Comparison of ENCODE assay signal across 9 cellular contexts in genomic region chr15:57667171-57667924, GRCh38. TPM values are rescaled to one million over a fixed set of nuclear protein-coding genes. Genes with fewer than 3 reads are reported as not detected.
DNase-seq lines count a peak whose midpoint lies in the region; TF ChIP-seq lines count a peak whose summit lies in the region.
"Had no signal": no experiment of that assay in that cellular context is flagged by ENCODE, and none has a peak within 500 bp of the region (broad histone marks: within the 10 kb centered on the region; RNA-seq: fewer than 3 reads in every experiment).

No MANE protein-coding gene starts in this region.

- peaks cover 3% of the 10 kb centered on the region for H3K36me3 Mint-ChIP-seq in endothelial cell (ENCODE audit: low read depth, unreplicated experiment)

- H3K9me3 Mint-ChIP-seq in endothelial cell (ENCODE audit: unreplicated experiment), result no peaks in the 10 kb centered on the region
- H3K9me3 Mint-ChIP-seq: central memory CD8-positive, alpha-beta T cell had no signal

- H3K27me3 Mint-ChIP-seq in endothelial cell (ENCODE audit: unreplicated experiment), result no peaks in the 10 kb centered on the region

- intact Hi-C loops in lower leg skin (cut with DNase I; ENCODE audit: low total_unique reads), result no loop called here

- no peak overlapping the region for H3K27ac Mint-ChIP-seq in endothelial cell (ENCODE audit: unreplicated experiment)

- no peak for TF ChIP-seq CTCF in endothelial cell (IDR thresholded peaks at IDR 0.05; ENCODE audit: unreplicated experiment)
- TF ChIP-seq CTCF in lower leg skin (IDR thresholded peaks at IDR 0.05), result no peak

- WGBS in lower leg skin, 2 donors, result 31% methylated on average over 10 of the region's 10 CpGs

- no peak overlapping the region for H3K4me3 Mint-ChIP-seq in endothelial cell (ENCODE audit: unreplicated experiment)
- H3K4me3 Mint-ChIP-seq: central memory CD8-positive, alpha-beta T cell had no signal

- DNase-seq in Daoy (ENCODE audit: low read depth), result peak; percentile 61
- peak; percentile 56 for DNase-seq in OCI-M1 (lab: John Stamatoyannopoulos, UW)
- peak; percentile 49 for DNase-seq in fibroblast of the conjunctiva (ENCODE audit: low read depth)
- DNase-seq in pons (ENCODE audit: low spot score), result peak; percentile 79
- no peak for DNase-seq in erythroblast (lab: John Stamatoyannopoulos, UW)
- DNase-seq in HUDEP-2 (lab: John Stamatoyannopoulos, UW; ENCODE audit: unreplicated experiment in 76 of 76), result no peak
- no peak for DNase-seq in endothelial cell (ENCODE audit: low spot score)
- no peak for DNase-seq in lower leg skin (ENCODE audit: low spot score in 2 of 2)

- no peak overlapping the region for H3K4me3 ChIP-seq in lower leg skin (ENCODE audit: low read depth, poor library complexity, severe bottlenecking)

- peaks cover 3% of the 10 kb centered on the region for H3K4me1 Mint-ChIP-seq in endothelial cell (ENCODE audit: unreplicated experiment)
- H3K4me1 Mint-ChIP-seq: central memory CD8-positive, alpha-beta T cell had no signal

- no peak for TF ChIP-seq POLR2A in erythroblast (IDR thresholded peaks at IDR 0.05; ENCODE audit: low read length)
- TF ChIP-seq POLR2A in lower leg skin (IDR thresholded peaks at IDR 0.05), result no peak

RNA-seq across cellular contexts. Expression of gene POLR2M, which starts 39.2 kb away (rescaled TPM):
- total RNA-seq in Daoy (2014; rRNA removed; shearing (Covaris generic)), result 89.0 and 302 TPM in 2 replicates
- total RNA-seq in endothelial cell (ENCODE audit: unreplicated experiment) (70.8 TPM), lower leg skin (100 to 1,000 TPM in 1 of 4 donors, 10 to 100 TPM in 3; 25.5 to 430 (median 34.7) TPM)

Comparison
In these comparisons a context has a peak if more than half of its experiments do, and no peak if none do; other contexts are left out.
1. DNase-seq: peak in Daoy (single experiment), OCI-M1 (single experiment), fibroblast of the conjunctiva (single experiment) and pons (single experiment); none in erythroblast (0 of 2), HUDEP-2 (0 of 76), endothelial cell (single experiment) and lower leg skin (0 of 2).